ENCODE assay signal across 21 cellular contexts in the genomic region with DNA sequence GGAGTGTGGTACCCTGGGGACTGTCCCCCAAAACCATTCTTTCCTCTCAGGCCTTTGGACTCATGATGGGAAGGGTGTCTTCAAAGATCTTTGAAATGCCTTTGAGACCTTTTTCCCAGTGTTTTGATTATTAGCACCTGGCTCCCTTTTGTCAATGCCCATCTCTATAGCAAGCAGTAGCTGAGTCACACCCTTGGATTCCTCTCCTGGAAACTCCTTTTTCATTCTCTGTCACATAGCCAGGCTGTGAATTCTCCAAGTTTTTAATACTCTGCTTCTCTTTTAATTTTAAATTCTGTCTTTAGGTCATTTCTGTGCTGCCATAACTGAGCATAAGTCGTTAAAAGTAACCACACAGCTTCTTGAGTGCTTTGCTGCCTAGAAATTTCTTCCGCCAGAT. TPM values are rescaled to one million over a fixed set of nuclear protein-coding genes. Genes with fewer than 3 reads are reported as not detected.
DNase-seq lines count a peak whose midpoint lies in the region; ATAC-seq, FAIRE-seq and TF ChIP-seq lines count a peak whose summit lies in the region.
"Had no signal": no experiment of that assay in that cellular context is flagged by ENCODE, and none has a peak within 500 bp of the region (broad histone marks: within the 10 kb centered on the region; RNA-seq: fewer than 3 reads in every experiment).

No MANE protein-coding gene starts in this region.

- CTCF ChIA-PET in CD4-positive, alpha-beta memory T cell (lab: Charles Lee; ENCODE audit: partially characterized antibody): no interaction called here

- H3K9me3 ChIP-seq in GM23248 (ENCODE audit: low read depth): no peaks in the 10 kb centered on the region
- no peaks in the 10 kb centered on the region for H3K9me3 ChIP-seq in astrocyte (ENCODE audit: insufficient read depth, low read depth, low read length)
- no peaks in the 10 kb centered on the region for H3K9me3 ChIP-seq in CD4-positive, alpha-beta memory T cell (ENCODE audit: control insufficient read depth in 1 of 2, low read length in 2 of 2)
- H3K9me3 ChIP-seq: A549, HAP-1 had no signal

- ATAC-seq in foreskin keratinocyte (peak; percentile 35), HG02970 (IDR thresholded peaks at IDR 0.05; ENCODE audit: low FRiP score, unreplicated experiment) (no peak)
- ATAC-seq: A549 had no signal

- H3K27me3 Mint-ChIP-seq in astrocyte (ENCODE audit: low read depth, unreplicated experiment): peaks cover 5% of the 10 kb centered on the region
- H3K27me3 Mint-ChIP-seq in CD4-positive, alpha-beta memory T cell: no peaks in the 10 kb centered on the region

- peak overlapping the region; percentile 20 for H3K4me3 Mint-ChIP-seq in astrocyte (ENCODE audit: unreplicated experiment)
- H3K4me3 Mint-ChIP-seq in CD4-positive, alpha-beta memory T cell: no peak overlapping the region
- H3K4me3 Mint-ChIP-seq: CD4-positive, CD25-positive, alpha-beta regulatory T cell had no signal

- H3F3A ChIP-seq in GM23248 (ENCODE audit: insufficient read depth): no peaks in the 10 kb centered on the region

- H3K36me3 ChIP-seq in GM23248 (ENCODE audit: low read depth): no peaks in the 10 kb centered on the region
- no peaks in the 10 kb centered on the region for H3K36me3 ChIP-seq in astrocyte (ENCODE audit: insufficient read depth, low read length)
- H3K36me3 ChIP-seq in CD4-positive, alpha-beta memory T cell (ENCODE audit: insufficient read depth, low read length): no peaks in the 10 kb centered on the region
- H3K36me3 ChIP-seq: BLaER1 treated with 17β-estradiol and CSF1 and Interleukin-3, amounts not matched to agents 10 nM and 100 nM; HAP-1 had no signal

- H3K9me2 ChIP-seq in GM23248 (ENCODE audit: insufficient read depth): no peaks in the 10 kb centered on the region

- TF ChIP-seq CTCF in astrocyte (IDR thresholded peaks at IDR 0.05; ENCODE audit: insufficient read depth, low read depth, low read length) (no peak), foreskin keratinocyte (conservative IDR thresholded peaks at IDR 0.05) (no peak)

- no peak overlapping the region for H3K27ac Mint-ChIP-seq in astrocyte (ENCODE audit: unreplicated experiment)
- no peak overlapping the region for H3K27ac Mint-ChIP-seq in CD4-positive, alpha-beta memory T cell
- H3K27ac Mint-ChIP-seq: CD4-positive, CD25-positive, alpha-beta regulatory T cell had no signal

- H3K9ac ChIP-seq in GM23248 (no peak overlapping the region), astrocyte (ENCODE audit: low read length) (no peak overlapping the region)
- H3K9ac ChIP-seq: BLaER1 treated with 17β-estradiol and CSF1 and Interleukin-3, amounts not matched to agents 10 nM and 100 nM had no signal

- H3K4me1 ChIP-seq in GM23248 (ENCODE audit: insufficient read depth) (0 out of 2 replicates have a peak, but pooled peaks cover 4% of the 10 kb centered on the region), astrocyte (ENCODE audit: insufficient read depth, low read length) (no peaks in the 10 kb centered on the region), foreskin keratinocyte (no peaks in the 10 kb centered on the region)
- no peaks in the 10 kb centered on the region for H3K4me1 ChIP-seq in CD4-positive, alpha-beta memory T cell (ENCODE audit: insufficient read depth, low read length)
- H3K4me1 ChIP-seq: A549, HAP-1 had no signal

- H3K79me2 ChIP-seq in GM23248 (ENCODE audit: insufficient read depth) (no peaks in the 10 kb centered on the region), astrocyte (ENCODE audit: insufficient read depth, low read length) (no peaks in the 10 kb centered on the region)

- H2AFZ ChIP-seq in GM23248 (no peak overlapping the region), astrocyte (ENCODE audit: low read depth, low read length) (no peak overlapping the region)

- no peak for FAIRE-seq in astrocyte (lab: Jason Lieb, UNC)
- FAIRE-seq: A549, G401.6, GM12892, GM19239, H1 had no signal

- WGBS in GM23248 (ENCODE audit: low coverage in 1 of 2, low lambda C conversion rate in 2 of 2, missing lambda C conversion rate in 2 of 2), 2 experiments: 49 to 50% methylated on average over 2 of the region's 2 CpGs

- H3K27me3 ChIP-seq in GM23248 (replicated peaks; ENCODE audit: insufficient read depth) (no peaks in the 10 kb centered on the region), astrocyte (ENCODE audit: insufficient read depth, low read length) (no peaks in the 10 kb centered on the region), foreskin keratinocyte (no peaks in the 10 kb centered on the region)
- no peaks in the 10 kb centered on the region for H3K27me3 ChIP-seq in CD4-positive, alpha-beta memory T cell (ENCODE audit: insufficient read depth, low read length)

- H3K9me3 Mint-ChIP-seq in astrocyte (ENCODE audit: unreplicated experiment): no peaks in the 10 kb centered on the region
- peaks cover 0 to 2% (median 0%) of the 10 kb centered on the region in 8 donors for H3K9me3 Mint-ChIP-seq in CD4-positive, alpha-beta memory T cell
- H3K9me3 Mint-ChIP-seq: CD4-positive, CD25-positive, alpha-beta regulatory T cell had no signal

- DNase-seq in GM23248 (peak; percentile 51), astrocyte (ENCODE audit: low read depth) (no peak), foreskin keratinocyte (peak in 1 of 2 donors; percentile 48), KG1 (lab: John Stamatoyannopoulos, UW) (no peak)
- DNase-seq in CD4-positive, alpha-beta memory T cell: no peak
- DNase-seq: AML-193; Calu3; CD4-positive, CD25-positive, alpha-beta regulatory T cell; DMS 273 treated with DMSO at 0.1 percent for 48 hours; DMS79; EL had no signal

- H3K4me3 ChIP-seq in GM23248 (no peak overlapping the region), astrocyte (ENCODE audit: insufficient read depth, low read depth, low read length) (no peak overlapping the region)
- H3K4me3 ChIP-seq in CD4-positive, alpha-beta memory T cell (ENCODE audit: low read length in 2 of 2): no peak overlapping the region
- H3K4me3 ChIP-seq: A549; BLaER1 treated with 17β-estradiol and CSF1 and Interleukin-3, amounts not matched to agents 10 nM and 100 nM; HAP-1 had no signal

- POLR2A ChIA-PET in CD4-positive, alpha-beta memory T cell (lab: Charles Lee; ENCODE audit: partially characterized antibody): no interaction called here

- no peaks in the 10 kb centered on the region for H4K20me1 ChIP-seq in GM23248 (ENCODE audit: insufficient read depth)
- H4K20me1 ChIP-seq in astrocyte (ENCODE audit: insufficient read depth, low read length): no peaks in the 10 kb centered on the region
- H4K20me1 ChIP-seq: BLaER1 treated with 17β-estradiol and CSF1 and Interleukin-3, amounts not matched to agents 10 nM and 100 nM had no signal

- in situ Hi-C loops in GM23248 (cut with MboI): no loop called here

- H3K4me2 ChIP-seq in GM23248 (ENCODE audit: unreplicated experiment) (no peak overlapping the region), astrocyte (ENCODE audit: low read length) (no peak overlapping the region)
- H3K4me2 ChIP-seq: A549; BLaER1 treated with 17β-estradiol and CSF1 and Interleukin-3, amounts not matched to agents 10 nM and 100 nM had no signal

- no peak overlapping the region for H3K27ac ChIP-seq in GM23248
- H3K27ac ChIP-seq in astrocyte (ENCODE audit: low read depth, low read length): no peak overlapping the region
- no peak overlapping the region for H3K27ac ChIP-seq in foreskin keratinocyte
- no peak overlapping the region for H3K27ac ChIP-seq in CD4-positive, alpha-beta memory T cell (ENCODE audit: low read depth, low read length)
- H3K27ac ChIP-seq: A549; BLaER1 treated with 17β-estradiol and CSF1 and Interleukin-3, amounts not matched to agents 10 nM and 100 nM had no signal

- peaks cover 7% of the 10 kb centered on the region for H3K4me1 Mint-ChIP-seq in astrocyte (ENCODE audit: low read depth, unreplicated experiment)
- H3K4me1 Mint-ChIP-seq in CD4-positive, alpha-beta memory T cell: peaks cover 0 to 4% (median 0%) of the 10 kb centered on the region in 4 donors
- H3K4me1 Mint-ChIP-seq: CD4-positive, CD25-positive, alpha-beta regulatory T cell had no signal

- intact Hi-C loops in CD4-positive, alpha-beta memory T cell (cut with micrococcal nuclease): no loop called here

- no peaks in the 10 kb centered on the region for H3K36me3 Mint-ChIP-seq in astrocyte (ENCODE audit: low read depth, unreplicated experiment)
- H3K36me3 Mint-ChIP-seq in CD4-positive, alpha-beta memory T cell: no peaks in the 10 kb centered on the region
- H3K36me3 Mint-ChIP-seq: CD4-positive, CD25-positive, alpha-beta regulatory T cell had no signal

RNA-seq across cellular contexts. Expression of gene IL21, which starts 29.7 kb away (rescaled TPM):
- not detected in 2 replicates for total RNA-seq in GM23248 (2014; rRNA removed; shearing (Covaris generic))
- polyA plus RNA-seq in GM23248 (2016; fragmentation: Nextera tagmentation; extraction: Ambion mirVana) (not detected in 2 replicates), foreskin keratinocyte (not detected in 2 replicates)
- total RNA-seq in astrocyte (not detected in 2 replicates), foreskin keratinocyte (not detected in 2 replicates)
- total RNA-seq in CD4-positive, alpha-beta memory T cell: under 1 TPM in 1 of 2 experiments, not detected in 1; 0.28 TPM
- under 1 TPM in 1 of 2 donors, not detected in 1; 0.10 TPM for polyA plus RNA-seq in CD4-positive, alpha-beta memory T cell
- total RNA-seq: Calu3, H1, HT1080 had no signal
- polyA plus RNA-seq: A549, AG04450, H1 had no signal
